Comparison of ENCODE assay signal across 1 cellular context in genomic region chr2:154507186-154507585, GRCh38.
TF ChIP-seq lines count a peak whose summit lies in the region.

No MANE protein-coding gene starts in this region.

TF ChIP-seq in GM23338, 12 proteins besides CTCF, POLR2A, EP300 and RAD21:
- TF ChIP-seq ZNF462 (CRISPR knock-in tag; IDR thresholded peaks at IDR 0.05) (no peak), EZH2phosphoT487 (IDR thresholded peaks at IDR 0.05; ENCODE audit: unreplicated experiment) (no peak), STAT1 (IDR thresholded peaks at IDR 0.05; ENCODE audit: unreplicated experiment) (no peak), ZNF114 (CRISPR knock-in tag; IDR thresholded peaks at IDR 0.05) (no peak), CREB1 (CRISPR knock-in tag; IDR thresholded peaks at IDR 0.05; ENCODE audit: low read depth) (no peak), JUNB (IDR thresholded peaks at IDR 0.05; ENCODE audit: unreplicated experiment) (no peak), NANOG (IDR thresholded peaks at IDR 0.05; ENCODE audit: borderline replicate concordance) (no peak), POLR2AphosphoS5 (IDR thresholded peaks at IDR 0.05; ENCODE audit: low read depth) (no peak), EZH2 (IDR thresholded peaks at IDR 0.05; ENCODE audit: low read depth, unreplicated experiment) (no peak), ZNF331 (CRISPR knock-in tag; IDR thresholded peaks at IDR 0.05; ENCODE audit: low read depth) (no peak), ETS1 (IDR thresholded peaks at IDR 0.05) (no peak)
- TF ChIP-seq, protein P1, sequence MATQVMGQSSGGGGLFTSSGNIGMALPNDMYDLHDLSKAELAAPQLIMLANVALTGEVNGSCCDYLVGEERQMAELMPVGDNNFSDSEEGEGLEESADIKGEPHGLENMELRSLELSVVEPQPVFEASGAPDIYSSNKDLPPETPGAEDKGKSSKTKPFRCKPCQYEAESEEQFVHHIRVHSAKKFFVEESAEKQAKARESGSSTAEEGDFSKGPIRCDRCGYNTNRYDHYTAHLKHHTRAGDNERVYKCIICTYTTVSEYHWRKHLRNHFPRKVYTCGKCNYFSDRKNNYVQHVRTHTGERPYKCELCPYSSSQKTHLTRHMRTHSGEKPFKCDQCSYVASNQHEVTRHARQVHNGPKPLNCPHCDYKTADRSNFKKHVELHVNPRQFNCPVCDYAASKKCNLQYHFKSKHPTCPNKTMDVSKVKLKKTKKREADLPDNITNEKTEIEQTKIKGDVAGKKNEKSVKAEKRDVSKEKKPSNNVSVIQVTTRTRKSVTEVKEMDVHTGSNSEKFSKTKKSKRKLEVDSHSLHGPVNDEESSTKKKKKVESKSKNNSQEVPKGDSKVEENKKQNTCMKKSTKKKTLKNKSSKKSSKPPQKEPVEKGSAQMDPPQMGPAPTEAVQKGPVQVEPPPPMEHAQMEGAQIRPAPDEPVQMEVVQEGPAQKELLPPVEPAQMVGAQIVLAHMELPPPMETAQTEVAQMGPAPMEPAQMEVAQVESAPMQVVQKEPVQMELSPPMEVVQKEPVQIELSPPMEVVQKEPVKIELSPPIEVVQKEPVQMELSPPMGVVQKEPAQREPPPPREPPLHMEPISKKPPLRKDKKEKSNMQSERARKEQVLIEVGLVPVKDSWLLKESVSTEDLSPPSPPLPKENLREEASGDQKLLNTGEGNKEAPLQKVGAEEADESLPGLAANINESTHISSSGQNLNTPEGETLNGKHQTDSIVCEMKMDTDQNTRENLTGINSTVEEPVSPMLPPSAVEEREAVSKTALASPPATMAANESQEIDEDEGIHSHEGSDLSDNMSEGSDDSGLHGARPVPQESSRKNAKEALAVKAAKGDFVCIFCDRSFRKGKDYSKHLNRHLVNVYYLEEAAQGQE (IDR thresholded peaks at IDR 0.05; ENCODE audit: unreplicated experiment) = no peak
